ENCODE assay signal across 26 cellular contexts in genomic region chr7:116967983-116968382, GRCh38. TPM values are rescaled to one million over a fixed set of nuclear protein-coding genes. Genes with fewer than 3 reads are reported as not detected.
A peak's percentile ranks its signal among the peaks of the same experiment; 100 is the strongest.
DNase-seq lines count a peak whose midpoint lies in the region; ATAC-seq, FAIRE-seq and TF ChIP-seq lines count a peak whose summit lies in the region.
"Had no signal": no experiment of that assay in that cellular context is flagged by ENCODE, and none has a peak within 500 bp of the region (broad histone marks: within the 10 kb centered on the region; RNA-seq: fewer than 3 reads in every experiment).

No MANE protein-coding gene starts in this region.

- intact Hi-C loops in HepG2 (cut with micrococcal nuclease; ENCODE audit: unreplicated experiment), result no loop called here
- intact Hi-C loops in right lobe of liver (cut with DNase I), result no loop called here

- TF ChIP-seq POLR2A in HepG2 (IDR thresholded peaks at IDR 0.05; ENCODE audit: insufficient read depth in 1 of 2, low read depth in 2 of 2, low read length in 2 of 2) (no peak), right lobe of liver (IDR thresholded peaks at IDR 0.05) (no peak)

- TF ChIP-seq EP300 in HepG2 (IDR thresholded peaks at IDR 0.05; ENCODE audit: low read depth in 2 of 2, low read length in 2 of 2) (no peak), HepG2 (CRISPR knock-in tag; IDR thresholded peaks at IDR 0.05; ENCODE audit: borderline replicate concordance) (no peak)

- H3K27ac ChIP-seq in HepG2 (ENCODE audit: extremely low read length, insufficient read depth, low read length) (no peak overlapping the region), right lobe of liver (no peak overlapping the region)
- H3K27ac ChIP-seq: 22Rv1, A549, BLaER1 had no signal

- H3K4me3 Mint-ChIP-seq in mesothelial cell of epicardium, result no peak overlapping the region
- H3K4me3 Mint-ChIP-seq in nephron, result no peak overlapping the region
- H3K4me3 Mint-ChIP-seq: CD14-positive monocyte; CD4-positive, alpha-beta memory T cell; CD4-positive, CD25-positive, alpha-beta regulatory T cell; CD8-positive, alpha-beta memory T cell had no signal

- WGBS in HepG2 (ENCODE audit: low lambda C conversion rate), result 65% methylated on average over 1 of the region's 1 CpG
- 75% methylated on average over 1 of the region's 1 CpG for WGBS in right lobe of liver (ENCODE audit: insufficient coverage, low coverage, low lambda C conversion rate, missing lambda C conversion rate)

- TF ChIP-seq CTCF in HepG2 (CRISPR knock-in tag; IDR thresholded peaks at IDR 0.05) (no peak), right lobe of liver (IDR thresholded peaks at IDR 0.05) (no peak), mesothelial cell of epicardium (IDR thresholded peaks at IDR 0.05; ENCODE audit: unreplicated experiment) (no peak), nephron (IDR thresholded peaks at IDR 0.05; ENCODE audit: unreplicated experiment in 3 of 3) (no peak)

- no peak for TF ChIP-seq RAD21 in HepG2 (CRISPR knock-in tag; IDR thresholded peaks at IDR 0.05)

- H3K4me1 ChIP-seq in HepG2 (ENCODE audit: insufficient read depth, low read length) (peaks cover 34% of the 10 kb centered on the region), right lobe of liver (peaks cover 0 to 32% (median 5%) of the 10 kb centered on the region in 4 donors)
- H3K4me1 ChIP-seq: BE2C, BLaER1 had no signal

- H3K4me3 ChIP-seq in HepG2 (replicated peaks in 1 of 3; ENCODE audit: insufficient read depth in 1 of 3, low read depth in 2 of 3, low read length in 3 of 3) (no peak overlapping the region), right lobe of liver (no peak overlapping the region)
- H3K4me3 ChIP-seq: A549, BLaER1, GM12878 had no signal

- H3K79me2 ChIP-seq in HepG2 (ENCODE audit: insufficient read depth, low read length), result peaks cover 37% of the 10 kb centered on the region

- no peaks in the 10 kb centered on the region for H3K36me3 ChIP-seq in HepG2 (replicated peaks in 1 of 2; ENCODE audit: control insufficient read depth in 1 of 2, insufficient read depth in 2 of 2, low read length in 2 of 2)
- H3K36me3 ChIP-seq in right lobe of liver, result no peaks in the 10 kb centered on the region
- H3K36me3 ChIP-seq: BE2C, BLaER1 had no signal

- ATAC-seq in HepG2, result no peak
- ATAC-seq in right lobe of liver, result no peak
- ATAC-seq: A549, GM12878 had no signal

- peak overlapping the region; percentile 70 for H3K27ac Mint-ChIP-seq in mesothelial cell of epicardium
- H3K27ac Mint-ChIP-seq in nephron, result peak overlapping the region; percentile 55 to 70 (median 57)
- H3K27ac Mint-ChIP-seq: CD4-positive, alpha-beta memory T cell; CD4-positive, CD25-positive, alpha-beta regulatory T cell; CD8-positive, alpha-beta memory T cell had no signal

- H3K27me3 ChIP-seq in HepG2 (ENCODE audit: control insufficient read depth in 1 of 2, insufficient read depth in 2 of 2, low read length in 2 of 2), result no peaks in the 10 kb centered on the region
- H3K27me3 ChIP-seq in right lobe of liver, result no peaks in the 10 kb centered on the region
- H3K27me3 ChIP-seq: BE2C, BLaER1 had no signal

- H3K9ac ChIP-seq in HepG2 (ENCODE audit: insufficient read depth, low read depth, low read length), result no peak overlapping the region
- H3K9ac ChIP-seq: BLaER1 had no signal

- H3K36me3 Mint-ChIP-seq in mesothelial cell of epicardium, result no peaks in the 10 kb centered on the region
- no peaks in the 10 kb centered on the region for H3K36me3 Mint-ChIP-seq in nephron (ENCODE audit: low read depth)
- H3K36me3 Mint-ChIP-seq: CD4-positive, alpha-beta memory T cell; CD8-positive, alpha-beta memory T cell had no signal

- H3K27me3 Mint-ChIP-seq in mesothelial cell of epicardium (ENCODE audit: low read depth) (no peaks in the 10 kb centered on the region), nephron (ENCODE audit: low read depth) (no peaks in the 10 kb centered on the region)
- H3K27me3 Mint-ChIP-seq: CD4-positive, CD25-positive, alpha-beta regulatory T cell had no signal

- no TSS peak for BruUV-seq in HepG2 (replicated peaks; lab: Mats Ljungman, UMichigan)

- in situ Hi-C loops in HepG2 (cut with HindIII; ENCODE audit: extremely low pct_ligation_motif_present, low pct_unique_long_range_greater_than_20kb), result no loop called here

- H4K20me1 ChIP-seq in HepG2 (ENCODE audit: insufficient read depth, low read length), result no peaks in the 10 kb centered on the region
- H4K20me1 ChIP-seq: BLaER1 had no signal

- H2AFZ ChIP-seq in HepG2 (ENCODE audit: low read length), result no peak overlapping the region

- H3K4me1 Mint-ChIP-seq in mesothelial cell of epicardium, result peaks cover 14% of the 10 kb centered on the region
- peaks cover 26% of the 10 kb centered on the region for H3K4me1 Mint-ChIP-seq in nephron

- DNase-seq in HepG2 (ENCODE audit: low spot score) (no peak), right lobe of liver (no peak), mesothelial cell of epicardium (ENCODE audit: low spot score in 2 of 2, unreplicated experiment in 2 of 2) (no peak), AG08396 (ENCODE audit: low spot score) (no peak)
- DNase-seq in activated CD4-positive, alpha-beta T cell treated with anti-CD3 and anti-CD28 coated beads, Interleukin-2, amount 50 U/mL, for 4 hours, result no peak
- DNase-seq: BE2C; C1 segment of cervical spinal cord; CD4-positive, alpha-beta memory T cell; CD4-positive, CD25-positive, alpha-beta regulatory T cell; CD8-positive, alpha-beta memory T cell; COR-L47; DMS 273 treated with DMSO at 0.1 percent for 48 hours; DMS153; DMS53; DMS79; DND-41; EL; GDM1 had no signal

- H3K9me3 Mint-ChIP-seq in mesothelial cell of epicardium, result no peaks in the 10 kb centered on the region
- H3K9me3 Mint-ChIP-seq in nephron, result no peaks in the 10 kb centered on the region
- H3K9me3 Mint-ChIP-seq: CD4-positive, alpha-beta memory T cell; CD8-positive, alpha-beta memory T cell had no signal

- H3K4me2 ChIP-seq in HepG2 (ENCODE audit: low read depth, low read length), result no peak overlapping the region
- H3K4me2 ChIP-seq: A549, BLaER1 had no signal

- POLR2A ChIA-PET in HepG2 (lab: Yijun Ruan, JAX), result interaction anchor here (1.1 kb wide), 1 partner anchor 14 kb away, joined by 3 read pairs; no protein-coding TSS in a partner anchor

- CTCF ChIA-PET in HepG2 (lab: Yijun Ruan, JAX; ENCODE audit: low intra/inter-chr PET ratio, low total read pairs), result no interaction called here

- FAIRE-seq in HepG2 (lab: Jason Lieb, UNC), result no peak
- FAIRE-seq: A549, GM12892, GM18507 had no signal

- no peaks in the 10 kb centered on the region for H3K9me3 ChIP-seq in HepG2 (ENCODE audit: low read length)
- H3K9me3 ChIP-seq in right lobe of liver, result no peaks in the 10 kb centered on the region
- H3K9me3 ChIP-seq: A549, BE2C, BLaER1 had no signal

TF ChIP-seq in HepG2, 621 proteins besides CTCF, POLR2A, EP300 and RAD21:
- TF ChIP-seq PRDM15 (CRISPR knock-in tag; IDR thresholded peaks at IDR 0.05) (no peak), HNRNPK (IDR thresholded peaks at IDR 0.05; ENCODE audit: low read depth, low read length, poor library complexity, severe bottlenecking) (peak; percentile 72)

RNA-seq across cellular contexts. Expression of gene ST7, which starts 14.7 kb away (rescaled TPM):
- total RNA-seq in HepG2 (2016; rRNA removed; fragmentation: Illumina TruSeq; extraction: Trizol) (19.4 and 23.5 TPM in 2 replicates), right lobe of liver (10 to 100 TPM; 17.4 to 29.9 (median 22.4) TPM), mesothelial cell of epicardium (40.5 to 44.1 TPM (median 43.8 TPM) in 3 replicates)
- total RNA-seq in HepG2 (2016; cell fraction: cytosol; rRNA removed; fragmentation: Illumina TruSeq; extraction: Trizol; ENCODE audit: low read depth), result 28.3 and 28.8 TPM in 2 replicates
- total RNA-seq in HepG2 (2016; cell fraction: insoluble cytoplasmic fraction; rRNA removed; fragmentation: Illumina TruSeq; extraction: Trizol), result 17.6 and 21.2 TPM in 2 replicates
- total RNA-seq in HepG2 (2016; cell fraction: membrane; rRNA removed; fragmentation: Illumina TruSeq; extraction: Trizol), result 41.5 and 54.6 TPM in 2 replicates
- 28.2 and 31.4 TPM in 2 replicates for total RNA-seq in HepG2 (2016; cell fraction: nucleus; rRNA removed; fragmentation: Illumina TruSeq; extraction: Trizol)
- 15.4 and 17.3 TPM in 2 replicates for polyA plus RNA-seq in HepG2 (2011; rRNA removed)
- polyA plus RNA-seq in HepG2 (2011; cell fraction: cytosol; rRNA removed), result 9.8 and 14.0 TPM in 2 replicates
- polyA plus RNA-seq in HepG2 (2011; cell fraction: nucleus; rRNA removed), result 10.7 and 11.0 TPM in 2 replicates
- 10.8 and 12.8 TPM in 2 replicates for polyA plus RNA-seq in HepG2 (2012)
- 36.8 and 37.8 TPM in 2 replicates for polyA plus RNA-seq in HepG2 (2016; cell fraction: cytosol; fragmentation: Illumina TruSeq; extraction: Trizol; ENCODE audit: low read depth)
- 22.0 and 24.7 TPM in 2 replicates for polyA plus RNA-seq in HepG2 (2016; cell fraction: insoluble cytoplasmic fraction; fragmentation: Illumina TruSeq; extraction: Trizol; ENCODE audit: low read depth)
- 45.3 and 51.8 TPM in 2 replicates for polyA plus RNA-seq in HepG2 (2016; cell fraction: membrane; fragmentation: Illumina TruSeq; extraction: Trizol; ENCODE audit: low read depth)
- polyA plus RNA-seq in HepG2 (2016; cell fraction: nucleus; fragmentation: Illumina TruSeq; extraction: Trizol; ENCODE audit: insufficient read depth, low read depth), result 22.5 and 23.7 TPM in 2 replicates
- polyA minus RNA-seq in HepG2 (2011; rRNA and poly(A)+ RNA removed; ENCODE audit: low replicate concordance), result 13.2 and 58.2 TPM in 2 replicates
- 15.7 and 18.9 TPM in 2 replicates for polyA minus RNA-seq in HepG2 (2011; cell fraction: cytosol; rRNA and poly(A)+ RNA removed)
- 45.2 and 45.3 TPM in 2 replicates for polyA minus RNA-seq in HepG2 (2011; cell fraction: nucleus; rRNA and poly(A)+ RNA removed)
